Comparison of ENCODE assay signal across 7 cellular contexts in the genomic region with DNA sequence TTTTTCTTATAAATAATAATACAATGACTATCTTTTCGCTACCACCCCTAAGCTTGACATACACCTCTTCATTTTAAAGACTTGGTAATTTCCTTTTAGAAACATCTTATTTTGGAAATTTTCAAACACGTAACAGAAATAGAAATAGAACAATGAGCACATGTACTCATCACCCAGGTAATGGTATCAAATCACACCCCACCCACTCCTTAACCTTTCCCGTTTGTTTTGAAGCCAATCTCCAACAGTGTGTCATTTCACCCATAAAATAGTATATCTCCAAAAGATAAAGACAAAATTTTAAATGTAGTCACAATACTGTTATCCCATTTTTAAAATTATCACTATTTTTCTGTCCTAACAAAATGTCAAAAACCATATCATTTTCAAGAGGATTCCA. TPM values are rescaled to one million over a fixed set of nuclear protein-coding genes. Genes with fewer than 3 reads are reported as not detected.
"Had no signal": no experiment of that assay in that cellular context is flagged by ENCODE, and none has a peak within 500 bp of the region (broad histone marks: within the 10 kb centered on the region; RNA-seq: fewer than 3 reads in every experiment).

No MANE protein-coding gene starts in this region.

RNA-seq across cellular contexts. Expression of a gene that starts 16.6 kb away (rescaled TPM):
- total RNA-seq: neural crest cell, osteocyte, right atrium auricular region, sciatic nerve, thoracic aorta, vagina had no signal
- polyA plus RNA-seq: pancreas had no signal
